In the genomic region with DNA sequence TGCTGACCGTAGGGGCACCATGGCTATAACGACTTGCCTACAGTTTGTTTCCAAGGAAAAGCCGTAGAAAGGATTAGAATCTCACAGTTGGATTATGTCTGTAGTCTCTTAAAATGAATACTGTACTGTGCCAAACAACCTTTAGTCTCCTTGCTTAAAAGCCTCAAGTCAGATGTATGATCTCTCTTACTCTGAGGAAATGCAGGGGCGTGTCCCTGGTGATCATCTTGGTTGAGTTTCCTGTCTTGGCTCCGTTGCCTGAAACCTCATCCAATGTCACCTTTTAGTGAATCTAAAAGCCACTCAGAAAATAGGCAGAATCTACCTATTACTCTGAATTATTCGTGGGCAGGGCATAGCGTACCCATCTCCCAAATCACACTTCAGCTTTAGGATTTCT, we compare ENCODE assay signal across 8 cellular contexts.
DNase-seq lines count a peak whose midpoint lies in the region; ATAC-seq and FAIRE-seq lines count a peak whose summit lies in the region.
"Had no signal": no experiment of that assay in that cellular context is flagged by ENCODE, and none has a peak within 500 bp of the region (broad histone marks: within the 10 kb centered on the region; RNA-seq: fewer than 3 reads in every experiment).

No MANE protein-coding gene starts in this region.

- no peaks in the 10 kb centered on the region for H3K9me3 Mint-ChIP-seq in immature natural killer cell
- H3K9me3 Mint-ChIP-seq in stimulated activated naive CD8-positive, alpha-beta T cell treated with anti-CD3 and anti-CD28 coated beads, Interleukin-15, amount 100 ng/mL, for 72 hours: peaks cover 0 to 4% of the 10 kb centered on the region in 2 donors

- peak overlapping the region; percentile 12 to 61 (median 48) for H3K4me3 Mint-ChIP-seq in immature natural killer cell
- peak overlapping the region; percentile 77 to 80 for H3K4me3 Mint-ChIP-seq in stimulated activated naive CD8-positive, alpha-beta T cell treated with anti-CD3 and anti-CD28 coated beads, Interleukin-15, amount 100 ng/mL, for 72 hours

- peaks cover 0 to 5% (median 3%) of the 10 kb centered on the region in 3 donors for H3K27me3 Mint-ChIP-seq in immature natural killer cell (ENCODE audit: low read depth in 3 of 3)
- no peaks in the 10 kb centered on the region for H3K27me3 Mint-ChIP-seq in stimulated activated naive CD8-positive, alpha-beta T cell treated with anti-CD3 and anti-CD28 coated beads, Interleukin-15, amount 100 ng/mL, for 72 hours

- peak; percentile 55 for DNase-seq in T follicular helper cell (ENCODE audit: low read depth)
- peak; percentile 26 for DNase-seq in activated T-helper 1 cell treated with Interleukin-2 at 50 U/mL for 16 hours (ENCODE audit: low read depth)
- peak; percentile 23 to 30 (median 28) for DNase-seq in immature natural killer cell
- DNase-seq in stimulated activated naive CD8-positive, alpha-beta T cell treated with anti-CD3 and anti-CD28 coated beads, Interleukin-15, amount 100 ng/mL, for 72 hours: peak in 1 of 2 donors; percentile 42
- DNase-seq in urothelium cell line (ENCODE audit: low spot score): no peak
- no peak for DNase-seq in LoVo (ENCODE audit: low spot score)

- FAIRE-seq in urothelium cell line (lab: Jason Lieb, UNC): no peak

- peak; percentile 44 for ATAC-seq in stimulated activated naive CD8-positive, alpha-beta T cell treated with anti-CD3 and anti-CD28 coated beads, Interleukin-15, amount 100 ng/mL, for 72 hours
- no peak for ATAC-seq in GM21526 (IDR thresholded peaks at IDR 0.05; ENCODE audit: low FRiP score, unreplicated experiment)
- ATAC-seq: Panc1 had no signal

- H3K27ac Mint-ChIP-seq in immature natural killer cell: peak overlapping the region in 5 of 6 donors; percentile 35 to 81 (median 63)
- H3K27ac Mint-ChIP-seq in stimulated activated naive CD8-positive, alpha-beta T cell treated with anti-CD3 and anti-CD28 coated beads, Interleukin-15, amount 100 ng/mL, for 72 hours: peak overlapping the region; percentile 89 to 93

- H3K36me3 Mint-ChIP-seq in immature natural killer cell: no peaks in the 10 kb centered on the region

- H3K4me1 Mint-ChIP-seq in immature natural killer cell: peaks cover 42 to 63% of the 10 kb centered on the region in 2 donors
- peaks cover 83% of the 10 kb centered on the region for H3K4me1 Mint-ChIP-seq in stimulated activated naive CD8-positive, alpha-beta T cell treated with anti-CD3 and anti-CD28 coated beads, Interleukin-15, amount 100 ng/mL, for 72 hours

Comparison
In these comparisons a context has a peak if more than half of its experiments do, and no peak if none do; other contexts are left out.
1. DNase-seq: peak in T follicular helper cell (single experiment), activated T-helper 1 cell treated with Interleukin-2 at 50 U/mL for 16 hours (single experiment) and immature natural killer cell (3 of 3); none in urothelium cell line (single experiment) and LoVo (single experiment).